Comparison of ENCODE assay signal across 9 cellular contexts in genomic region chr19:15895876-15896430, GRCh38. TPM values are rescaled to one million over a fixed set of nuclear protein-coding genes. Genes with fewer than 3 reads are reported as not detected.
"Had no signal": no experiment of that assay in that cellular context is flagged by ENCODE, and none has a peak within 500 bp of the region (broad histone marks: within the 10 kb centered on the region; RNA-seq: fewer than 3 reads in every experiment).

No MANE protein-coding gene starts in this region.

- DNase-seq: GDM1, GF-D8 had no signal

- FAIRE-seq: G401.6, GM12878, GM12891, GM12892, GM18507, GM19239 had no signal

- ATAC-seq: GM12878 had no signal

- H3K4me3 ChIP-seq: GM12878 had no signal

RNA-seq across cellular contexts. Expression of gene CYP4F11, which starts 38.4 kb away (rescaled TPM):
- total RNA-seq: GM12878 had no signal
- polyA plus RNA-seq: GM12878 had no signal

RNA-seq across cellular contexts. Expression of gene OR10H4, which starts 52.9 kb away (rescaled TPM):
- total RNA-seq: G401, GM12878 had no signal
- polyA plus RNA-seq: GM12878 had no signal
